Comparison of ENCODE assay signal across 9 cellular contexts in the genomic region with DNA sequence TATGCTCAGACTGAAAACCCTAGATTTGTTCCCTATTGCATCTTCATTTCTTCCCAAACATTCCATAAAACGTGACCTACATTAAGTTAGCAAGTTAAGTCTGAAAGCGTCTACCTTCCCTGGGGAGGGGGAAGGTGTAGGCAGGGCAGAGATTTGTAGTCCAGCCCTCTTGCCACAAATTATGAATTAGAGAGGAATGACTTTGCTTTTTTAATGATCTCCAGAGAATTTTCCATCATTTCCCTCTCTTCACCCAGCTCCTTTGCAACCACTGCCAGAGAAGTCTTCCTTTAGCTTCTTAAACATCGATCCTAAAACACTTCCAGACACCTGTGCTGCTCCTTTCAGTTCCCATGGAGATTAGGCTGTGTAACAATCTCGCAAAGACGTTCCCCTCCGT. TPM values are rescaled to one million over a fixed set of nuclear protein-coding genes. Genes with fewer than 3 reads are reported as not detected.
DNase-seq lines count a peak whose midpoint lies in the region; ATAC-seq and TF ChIP-seq lines count a peak whose summit lies in the region.
"Had no signal": no experiment of that assay in that cellular context is flagged by ENCODE, and none has a peak within 500 bp of the region (broad histone marks: within the 10 kb centered on the region; RNA-seq: fewer than 3 reads in every experiment).

No MANE protein-coding gene starts in this region.

- no peak for TF ChIP-seq POLR2A in Peyer's patch (IDR thresholded peaks at IDR 0.05)
- TF ChIP-seq POLR2A in esophagus muscularis mucosa (IDR thresholded peaks at IDR 0.05; ENCODE audit: low read depth) = no peak
- TF ChIP-seq POLR2A in prostate gland (IDR thresholded peaks at IDR 0.05) = no peak

- H3K4me1 ChIP-seq in Peyer's patch = peaks cover 3 to 29% (median 5%) of the 10 kb centered on the region in 4 donors
- peaks cover 32 to 35% (median 33%) of the 10 kb centered on the region in 4 donors for H3K4me1 ChIP-seq in esophagus muscularis mucosa
- H3K4me1 ChIP-seq in prostate gland (replicated peaks) = peaks cover 6% of the 10 kb centered on the region

- H3K27ac ChIP-seq in Peyer's patch (peak overlapping the region in 2 of 4 donors; percentile 89 to 90), esophagus muscularis mucosa (replicated peaks in 1 of 4) (peak overlapping the region in 3 of 4 donors; percentile 87 to 89 (median 89)), prostate gland (peak overlapping the region; percentile 92 to 94)

- in situ Hi-C loops in KBM-7 (cut with MboI; ENCODE audit: low pct_unique_long_range_greater_than_20kb, low sequenced_read_pairs) = no loop called here

- 63% methylated on average over 6 of the region's 6 CpGs for WGBS in esophagus muscularis mucosa
- 34% methylated on average over 6 of the region's 6 CpGs for WGBS in prostate gland

- intact Hi-C loops in esophagus muscularis mucosa (cut with DNase I) = no loop called here
- intact Hi-C loops in prostate gland (cut with DNase I) = no loop called here

- H3K36me3 ChIP-seq in Peyer's patch (peaks cover 0 to 15% (median 0%) of the 10 kb centered on the region in 3 donors), esophagus muscularis mucosa (peaks cover 6 to 24% (median 22%) of the 10 kb centered on the region in 4 donors), prostate gland (no peaks in the 10 kb centered on the region)

- H3K9me3 ChIP-seq in Peyer's patch (no peaks in the 10 kb centered on the region), esophagus muscularis mucosa (no peaks in the 10 kb centered on the region), prostate gland (no peaks in the 10 kb centered on the region)

- H3K4me3 ChIP-seq in GM08714 (ENCODE audit: low read length) (peak overlapping the region; percentile 96), Peyer's patch (peak overlapping the region in 3 of 4 donors; percentile 69 to 77 (median 73)), esophagus muscularis mucosa (peak overlapping the region; percentile 71 to 83 (median 78)), prostate gland (peak overlapping the region; percentile 55 to 72)

- no peaks in the 10 kb centered on the region for H3K27me3 ChIP-seq in Peyer's patch
- H3K27me3 ChIP-seq in esophagus muscularis mucosa = no peaks in the 10 kb centered on the region
- no peaks in the 10 kb centered on the region for H3K27me3 ChIP-seq in prostate gland (replicated peaks; ENCODE audit: insufficient read depth)

- no peak for ATAC-seq in GM21717 (IDR thresholded peaks at IDR 0.05; ENCODE audit: unreplicated experiment)

- DNase-seq in Peyer's patch = no peak
- DNase-seq in esophagus muscularis mucosa (ENCODE audit: extremely low spot score) = no peak
- no peak for DNase-seq in prostate gland (ENCODE audit: low spot score)
- no peak for DNase-seq in effector CD4-positive, alpha-beta T cell
- DNase-seq in KBM-7 = no peak
- no peak for DNase-seq in NCI-H187 (lab: John Stamatoyannopoulos, UW)
- DNase-seq: NCI-H1417 had no signal

- no peak for TF ChIP-seq CTCF in Peyer's patch (IDR thresholded peaks at IDR 0.05)
- no peak for TF ChIP-seq CTCF in esophagus muscularis mucosa (IDR thresholded peaks at IDR 0.05)
- no peak for TF ChIP-seq CTCF in prostate gland (IDR thresholded peaks at IDR 0.05)

- no peak for TF ChIP-seq EP300 in esophagus muscularis mucosa (IDR thresholded peaks at IDR 0.05)

RNA-seq across cellular contexts. Expression of gene C2orf76, which starts 1.2 kb away (rescaled TPM):
- 1 to 10 TPM in 2 of 4 donors, not detected in 2; 1.6 to 2.9 TPM for total RNA-seq in Peyer's patch
- 10 to 100 TPM in 2 of 4 donors, 1 to 10 TPM in 2; 8.7 to 14.6 (median 11.2) TPM for total RNA-seq in esophagus muscularis mucosa
- total RNA-seq in prostate gland = 10 to 100 TPM; 15.8 to 16.2 TPM

RNA-seq across cellular contexts. Expression of gene DBI, which starts 1.3 kb away (rescaled TPM):
- total RNA-seq in Peyer's patch = 100 to 1,000 TPM; 121 to 237 (median 194) TPM
- 10 to 100 TPM; 41.8 to 72.3 (median 59.3) TPM for total RNA-seq in esophagus muscularis mucosa
- total RNA-seq in prostate gland = 100 to 1,000 TPM; 145 to 324 TPM
